Comparison of ENCODE assay signal across 1 cellular context in the genomic region with DNA sequence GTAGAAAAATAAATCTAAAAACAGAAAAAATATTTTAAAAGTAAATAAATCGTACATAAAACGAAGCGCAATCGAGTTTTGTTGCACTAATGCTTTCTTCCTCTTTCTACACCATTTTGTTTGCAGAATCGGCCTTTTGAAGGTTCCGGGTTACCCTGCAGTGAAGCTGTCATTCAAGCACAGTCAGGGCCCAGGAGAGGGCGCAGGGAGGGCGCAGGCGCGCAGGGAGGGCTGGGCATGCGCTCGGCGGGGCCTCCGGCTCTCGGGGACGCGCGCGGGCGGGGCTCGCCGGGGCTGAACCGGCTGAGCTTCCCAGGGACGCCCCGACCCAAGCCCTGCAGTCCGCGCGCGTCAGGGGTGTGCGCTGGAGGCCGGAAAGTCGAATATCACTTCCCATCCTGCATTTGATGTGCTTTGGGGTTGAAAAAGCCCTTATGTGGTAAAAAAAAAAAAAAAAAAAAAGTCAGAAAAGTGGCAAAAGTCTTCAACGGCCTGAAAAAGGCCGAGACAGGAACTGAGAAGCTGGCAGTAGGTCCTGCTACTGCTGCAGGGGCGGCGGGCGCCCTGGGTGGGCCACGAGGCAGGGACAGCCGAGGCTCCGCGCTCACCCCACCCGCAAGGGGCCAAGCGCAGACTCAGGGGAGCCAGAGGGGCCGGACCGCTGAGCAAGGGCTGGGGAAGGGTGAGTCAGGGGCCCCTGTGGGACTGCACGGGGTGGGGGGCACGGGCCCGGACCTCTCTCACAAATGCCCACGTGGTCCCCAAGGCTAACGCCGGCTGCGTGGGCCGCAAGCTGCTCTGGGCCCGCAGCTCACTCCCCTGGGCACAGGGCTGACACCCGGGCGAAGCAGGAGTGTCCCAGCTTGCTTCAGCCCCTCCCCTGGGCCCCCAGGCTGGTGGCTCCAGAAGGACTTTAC.
A peak's percentile ranks its signal among the peaks of the same experiment; 100 is the strongest.
TF ChIP-seq lines count a peak whose summit lies in the region.

No MANE protein-coding gene starts in this region.

TF ChIP-seq in IMR-90, 13 proteins besides CTCF, POLR2A, EP300 and RAD21:
- TF ChIP-seq SMC3 (IDR thresholded peaks at IDR 0.05; ENCODE audit: low read depth, low read length) (peak; percentile 24; the same call in 1 of the 2 replicates), USF2 (IDR thresholded peaks at IDR 0.05; ENCODE audit: low read depth, low read length) (no peak), MAZ (IDR thresholded peaks at IDR 0.05; ENCODE audit: borderline replicate concordance, low read depth, low read length) (peak; percentile 89)
